ENCODE assay signal across 10 cellular contexts in genomic region chr1:156241311-156241811, GRCh38. TPM values are rescaled to one million over a fixed set of nuclear protein-coding genes. Genes with fewer than 3 reads are reported as not detected.
DNase-seq lines count a peak whose midpoint lies in the region; ATAC-seq, FAIRE-seq and TF ChIP-seq lines count a peak whose summit lies in the region.
"Had no signal": no experiment of that assay in that cellular context is flagged by ENCODE, and none has a peak within 500 bp of the region (broad histone marks: within the 10 kb centered on the region; RNA-seq: fewer than 3 reads in every experiment).

No MANE protein-coding gene starts in this region.

- H3K9me3 Mint-ChIP-seq in astrocyte (ENCODE audit: unreplicated experiment): no peaks in the 10 kb centered on the region

- H3K27me3 Mint-ChIP-seq in astrocyte (ENCODE audit: low read depth, unreplicated experiment): peaks cover 5% of the 10 kb centered on the region

- no peak for TF ChIP-seq CTCF in astrocyte (IDR thresholded peaks at IDR 0.05; ENCODE audit: insufficient read depth, low read depth, low read length)

- H3K4me2 ChIP-seq in astrocyte (ENCODE audit: low read length): peak overlapping the region; percentile 57
- H3K4me2 ChIP-seq in skeletal muscle satellite cell (ENCODE audit: low read length): peak overlapping the region; percentile 55

- DNase-seq in NCI-H1694 treated with DMSO at 0.1 percent for 48 hours (lab: John Stamatoyannopoulos, UW) (peak; percentile 21), NCI-H1694 (lab: John Stamatoyannopoulos, UW) (no peak), astrocyte (ENCODE audit: low read depth) (peak; percentile 46), left colon (no peak)
- DNase-seq: activated CD4-positive, alpha-beta T cell treated with anti-CD3 and anti-CD28 coated beads for 4 hours; aorta; NCI-H2029 treated with DMSO at 0.1 percent for 48 hours had no signal

- H2AFZ ChIP-seq in astrocyte (ENCODE audit: low read depth, low read length): no peak overlapping the region

- no peak overlapping the region for H3K4me3 ChIP-seq in astrocyte (ENCODE audit: insufficient read depth, low read depth, low read length)
- H3K4me3 ChIP-seq in skeletal muscle satellite cell (ENCODE audit: low read length): peak overlapping the region; percentile 5
- H3K4me3 ChIP-seq: thoracic aorta had no signal

- FAIRE-seq in astrocyte (lab: Jason Lieb, UNC): no peak

- intact Hi-C loops in left colon (cut with DNase I, micrococcal nuclease): no loop called here

- ATAC-seq in left colon (no peak), GM21447 (IDR thresholded peaks at IDR 0.05; ENCODE audit: unreplicated experiment) (no peak)

- H3K36me3 ChIP-seq in astrocyte (ENCODE audit: insufficient read depth, low read length) (no peaks in the 10 kb centered on the region), skeletal muscle satellite cell (ENCODE audit: insufficient read depth, low read length) (peaks cover 21% of the 10 kb centered on the region)

- H3K36me3 Mint-ChIP-seq in astrocyte (ENCODE audit: low read depth, unreplicated experiment): peaks cover 11% of the 10 kb centered on the region

- no peak overlapping the region for H3K27ac ChIP-seq in astrocyte (ENCODE audit: low read depth, low read length)
- H3K27ac ChIP-seq: thoracic aorta had no signal

- no peaks in the 10 kb centered on the region for H3K79me2 ChIP-seq in astrocyte (ENCODE audit: insufficient read depth, low read length)

- H3K4me1 Mint-ChIP-seq in astrocyte (ENCODE audit: low read depth, unreplicated experiment): no peaks in the 10 kb centered on the region

- peaks cover 3% of the 10 kb centered on the region for H4K20me1 ChIP-seq in astrocyte (ENCODE audit: insufficient read depth, low read length)

- peaks cover 23% of the 10 kb centered on the region for H3K4me1 ChIP-seq in astrocyte (ENCODE audit: insufficient read depth, low read length)
- peaks cover 24% of the 10 kb centered on the region for H3K4me1 ChIP-seq in skeletal muscle satellite cell (ENCODE audit: control insufficient read depth, insufficient read depth, low read length)

- peaks cover 2% of the 10 kb centered on the region for H3K27me3 ChIP-seq in astrocyte (ENCODE audit: insufficient read depth, low read length)
- H3K27me3 ChIP-seq in skeletal muscle satellite cell (ENCODE audit: control insufficient read depth, insufficient read depth, low read length): peaks cover 13% of the 10 kb centered on the region

- peak overlapping the region; percentile 45 for H3K9ac ChIP-seq in astrocyte (ENCODE audit: low read length)
- H3K9ac ChIP-seq in skeletal muscle satellite cell (ENCODE audit: low read depth, low read length): no peak overlapping the region

- no peaks in the 10 kb centered on the region for H3K9me3 ChIP-seq in astrocyte (ENCODE audit: insufficient read depth, low read depth, low read length)
- no peaks in the 10 kb centered on the region for H3K9me3 ChIP-seq in skeletal muscle satellite cell (replicated peaks; ENCODE audit: low read length)
- H3K9me3 ChIP-seq: thoracic aorta had no signal

- H3K27ac Mint-ChIP-seq in astrocyte (ENCODE audit: unreplicated experiment): no peak overlapping the region

- H3K4me3 Mint-ChIP-seq in astrocyte (ENCODE audit: unreplicated experiment): no peak overlapping the region

RNA-seq across cellular contexts. Expression of gene BGLAP, which starts 0.6 kb away (rescaled TPM):
- total RNA-seq in astrocyte (0.66 TPM in 1 of 2 replicates, not detected in the other), left colon (1 to 10 TPM; 1.1 to 1.2 TPM)
- 1.3 TPM in 1 of 2 replicates, not detected in the other for total RNA-seq in skeletal muscle satellite cell (2012; rRNA removed)
- total RNA-seq: thoracic aorta had no signal

RNA-seq across cellular contexts. Expression of gene PAQR6, which starts 6.5 kb away (rescaled TPM):
- total RNA-seq in astrocyte (6.4 and 7.2 TPM in 2 replicates), left colon (1 to 10 TPM; 1.8 to 3.0 TPM)
- total RNA-seq in skeletal muscle satellite cell (2012; rRNA removed): 0.22 and 0.51 TPM in 2 replicates

RNA-seq across cellular contexts. Expression of gene PMF1, which starts 28.6 kb away (rescaled TPM):
- total RNA-seq in astrocyte (28.9 and 29.9 TPM in 2 replicates), left colon (10 to 100 TPM; 39.3 to 40.3 TPM)
- total RNA-seq in skeletal muscle satellite cell (2012; rRNA removed): 21.5 and 28.0 TPM in 2 replicates

RNA-seq across cellular contexts. Expression of gene SMG5, which starts 41.3 kb away (rescaled TPM):
- total RNA-seq in astrocyte (75.6 and 81.4 TPM in 2 replicates), left colon (10 to 100 TPM; 65.3 to 73.9 TPM)
- 28.2 and 32.4 TPM in 2 replicates for total RNA-seq in skeletal muscle satellite cell (2012; rRNA removed)

RNA-seq across cellular contexts. Expression of gene TMEM79, which starts 42.8 kb away (rescaled TPM):
- total RNA-seq in astrocyte: 3.0 and 3.2 TPM in 2 replicates
- 0.51 and 2.0 TPM in 2 replicates for total RNA-seq in skeletal muscle satellite cell (2012; rRNA removed)
- 1 to 10 TPM; 3.9 to 4.0 TPM for total RNA-seq in left colon

Comparison
In these comparisons a context has a peak if more than half of its experiments do, and no peak if none do; other contexts are left out.
1. DNase-seq: peak in NCI-H1694 treated with DMSO at 0.1 percent for 48 hours (single experiment) and astrocyte (single experiment); none in NCI-H1694 (single experiment) and left colon (0 of 2).